ENCODE assay signal across 21 cellular contexts in genomic region chr14:101227611-101228594, GRCh38.
DNase-seq lines count a peak whose midpoint lies in the region; ATAC-seq and TF ChIP-seq lines count a peak whose summit lies in the region.
"Had no signal": no experiment of that assay in that cellular context is flagged by ENCODE, and none has a peak within 500 bp of the region (broad histone marks: within the 10 kb centered on the region; RNA-seq: fewer than 3 reads in every experiment).

No MANE protein-coding gene starts in this region.

- peaks cover 5% of the 10 kb centered on the region for H3K27me3 Mint-ChIP-seq in type B pancreatic cell
- H3K27me3 Mint-ChIP-seq in activated CD4-positive, alpha-beta T cell treated with anti-CD3 and anti-CD28 coated beads, Interleukin-2, amount 10 ng/mL, durations not matched to agents 24 days and 14 days = no peaks in the 10 kb centered on the region

- no peak for ATAC-seq in Right ventricle myocardium superior (ENCODE audit: poor library complexity)
- no peak for ATAC-seq in HG03457 (IDR thresholded peaks at IDR 0.05; ENCODE audit: unreplicated experiment)
- ATAC-seq in GM18909 (IDR thresholded peaks at IDR 0.05; ENCODE audit: poor library complexity, unreplicated experiment) = no peak
- ATAC-seq: CD8-positive, alpha-beta T cell; GM12878 had no signal

- no peaks in the 10 kb centered on the region for H3K36me3 Mint-ChIP-seq in type B pancreatic cell
- no peaks in the 10 kb centered on the region for H3K36me3 Mint-ChIP-seq in activated CD4-positive, alpha-beta T cell treated with anti-CD3 and anti-CD28 coated beads, Interleukin-2, amount 10 ng/mL, durations not matched to agents 24 days and 14 days (ENCODE audit: low read depth)
- H3K36me3 Mint-ChIP-seq: CD8-positive, alpha-beta T cell had no signal

- no peak overlapping the region for H3K4me3 ChIP-seq in right atrium auricular region
- no peak overlapping the region for H3K4me3 ChIP-seq in coronary artery
- H3K4me3 ChIP-seq: BLaER1, GM12878, GM23338 had no signal

- no peaks in the 10 kb centered on the region for H3K4me1 ChIP-seq in right atrium auricular region

- no peak overlapping the region for H3K4me3 Mint-ChIP-seq in type B pancreatic cell
- H3K4me3 Mint-ChIP-seq in activated CD4-positive, alpha-beta T cell treated with anti-CD3 and anti-CD28 coated beads, Interleukin-2, amount 10 ng/mL, durations not matched to agents 24 days and 14 days = no peak overlapping the region
- H3K4me3 Mint-ChIP-seq: CD8-positive, alpha-beta T cell; GM23338; HFFc6 had no signal

- no peaks in the 10 kb centered on the region for H3K9me3 ChIP-seq in right atrium auricular region
- H3K9me3 ChIP-seq: BLaER1 had no signal

- H3K27ac ChIP-seq in right atrium auricular region = no peak overlapping the region
- H3K27ac ChIP-seq in coronary artery = no peak overlapping the region
- H3K27ac ChIP-seq: BLaER1 had no signal

- H3K27me3 ChIP-seq in right atrium auricular region = no peaks in the 10 kb centered on the region
- H3K27me3 ChIP-seq: BLaER1 had no signal

- no peaks in the 10 kb centered on the region for H3K36me3 ChIP-seq in right atrium auricular region
- H3K36me3 ChIP-seq: BLaER1 had no signal

- H3K27ac Mint-ChIP-seq in type B pancreatic cell = no peak overlapping the region
- no peak overlapping the region for H3K27ac Mint-ChIP-seq in activated CD4-positive, alpha-beta T cell treated with anti-CD3 and anti-CD28 coated beads, Interleukin-2, amount 10 ng/mL, durations not matched to agents 24 days and 14 days
- H3K27ac Mint-ChIP-seq: CD8-positive, alpha-beta T cell; GM23338; HFFc6 had no signal

- TF ChIP-seq CTCF in right atrium auricular region (IDR thresholded peaks at IDR 0.05) = no peak
- TF ChIP-seq CTCF in coronary artery (IDR thresholded peaks at IDR 0.05) = no peak
- TF ChIP-seq CTCF in type B pancreatic cell (conservative IDR thresholded peaks at IDR 0.05) = no peak

- intact Hi-C loops in Right ventricle myocardium superior (cut with DNase I) = no loop called here
- intact Hi-C loops in activated CD4-positive, alpha-beta T cell treated with anti-CD3 and anti-CD28 coated beads, Interleukin-2, amount 10 ng/mL, durations not matched to agents 24 days and 14 days (cut with micrococcal nuclease) = no loop called here

- peaks cover 13% of the 10 kb centered on the region for H3K4me1 Mint-ChIP-seq in type B pancreatic cell (ENCODE audit: unreplicated experiment)
- no peaks in the 10 kb centered on the region for H3K4me1 Mint-ChIP-seq in activated CD4-positive, alpha-beta T cell treated with anti-CD3 and anti-CD28 coated beads, Interleukin-2, amount 10 ng/mL, durations not matched to agents 24 days and 14 days

- H3K9me3 Mint-ChIP-seq in type B pancreatic cell = no peaks in the 10 kb centered on the region
- H3K9me3 Mint-ChIP-seq in activated CD4-positive, alpha-beta T cell treated with anti-CD3 and anti-CD28 coated beads, Interleukin-2, amount 10 ng/mL, durations not matched to agents 24 days and 14 days = no peaks in the 10 kb centered on the region
- H3K9me3 Mint-ChIP-seq: CD8-positive, alpha-beta T cell; GM23338; HFFc6 had no signal

- DNase-seq in right atrium auricular region (ENCODE audit: low spot score) (peak; percentile 38), Right ventricle myocardium superior (no peak), coronary artery (ENCODE audit: low spot score) (peak; percentile 53), mesenteric fat pad (ENCODE audit: low spot score) (peak; percentile 79), type B pancreatic cell (ENCODE audit: extremely low spot score, unreplicated experiment) (peak; percentile 64)
- no peak for DNase-seq in activated CD4-positive, alpha-beta T cell treated with anti-CD3 and anti-CD28 coated beads, Interleukin-2, amount 10 ng/mL, durations not matched to agents 24 days and 14 days
- DNase-seq: DMS79, HFFc6, IMR-90, Kasumi-1, NCI-H1105, NCI-H1694, NCI-H345, NCI-H526 treated with DMSO at 0.1 percent for 48 hours, SHP77 treated with DMSO at 0.1 percent for 48 hours had no signal

Comparison
In these comparisons a context has a peak if more than half of its experiments do, and no peak if none do; other contexts are left out.
1. DNase-seq: peak in right atrium auricular region (single experiment), coronary artery (single experiment), mesenteric fat pad (single experiment) and type B pancreatic cell (single experiment); none in Right ventricle myocardium superior (single experiment) and activated CD4-positive, alpha-beta T cell treated with anti-CD3 and anti-CD28 coated beads, Interleukin-2, amount 10 ng/mL, durations not matched to agents 24 days and 14 days (single experiment).